Comparison of ENCODE assay signal across 25 cellular contexts in genomic region chr15:57735891-57736290, GRCh38.
"Had no signal": no experiment of that assay in that cellular context is flagged by ENCODE, and none has a peak within 500 bp of the region (broad histone marks: within the 10 kb centered on the region; RNA-seq: fewer than 3 reads in every experiment).

No MANE protein-coding gene starts in this region.

- DNase-seq: activated CD4-positive, alpha-beta T cell treated with anti-CD3 and anti-CD28 coated beads for 36 hours; activated CD4-positive, alpha-beta T cell treated with anti-CD3 and anti-CD28 coated beads, Interleukin-2, amount 50 U/mL, for 4 hours; activated CD4-positive, CD25-positive, alpha-beta regulatory T cell; activated effector memory CD4-positive, alpha-beta T cell treated with Interleukin-2 at 50 U/mL for 16 hours; activated naive CD4-positive, alpha-beta T cell treated with Interleukin-2 at 50 U/mL for 16 hours; activated T-cell treated with anti-CD3 and anti-CD28 coated beads for 4 hours; aorta; body of pancreas; cerebellar nuclear complex; foreskin fibroblast; heart right ventricle; left ventricle myocardium inferior; naive B cell; pancreas; psoas muscle; stimulated activated CD4-positive, alpha-beta T cell treated with anti-CD3 and anti-CD28 coated beads, Interleukin-15, amount 100 ng/mL, for 24 hours; stimulated activated CD4-positive, alpha-beta T cell treated with anti-CD3 and anti-CD28 coated beads, Interleukin-2, amount 100 ng/mL, for 24 hours; stimulated activated naive B cell treated with anti-CD40 and anti-IgM and Interleukin-4, amounts not matched to agents 10 μg/mL and 1 μg/mL and 100 μg/mL, for 72 hours; stomach; T-helper 1 cell; testis; transverse colon had no signal

- ATAC-seq: activated CD4-positive, alpha-beta T cell treated with anti-CD3 and anti-CD28 coated beads for 36 hours; body of pancreas; esophagus mucosa; heart right ventricle; pancreas; psoas muscle; stimulated activated naive B cell treated with anti-CD40 and anti-IgM and Interleukin-4, amounts not matched to agents 10 μg/mL and 1 μg/mL and 100 μg/mL, for 72 hours had no signal

- H3K27ac ChIP-seq: body of pancreas, coronary artery, heart right ventricle, left ventricle myocardium inferior, pancreas, psoas muscle, right atrium auricular region, stomach, testis, transverse colon had no signal
